ENCODE assay signal across 26 cellular contexts in the genomic region with DNA sequence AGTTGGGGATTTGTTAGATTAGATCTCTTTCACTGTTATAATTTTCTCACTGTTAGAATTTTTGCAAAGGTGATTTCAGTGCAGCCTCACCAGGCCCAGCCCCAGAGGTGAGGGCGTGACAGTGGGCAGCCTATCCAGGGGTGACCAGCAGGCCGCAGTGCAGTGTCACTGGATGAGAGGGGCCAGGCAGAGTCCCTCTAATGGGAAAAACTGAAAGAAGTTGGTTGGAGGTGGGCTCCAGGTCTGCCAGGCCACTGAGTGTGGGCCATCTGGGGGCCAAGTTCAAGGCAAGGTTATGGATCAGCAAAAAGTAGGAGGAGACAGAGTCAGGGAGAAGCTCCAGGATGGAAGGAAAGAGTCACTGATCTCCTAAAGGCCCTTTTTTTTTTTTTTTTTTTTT.
A peak's percentile ranks its signal among the peaks of the same experiment; 100 is the strongest.
DNase-seq lines count a peak whose midpoint lies in the region; ATAC-seq, FAIRE-seq and TF ChIP-seq lines count a peak whose summit lies in the region.
"Had no signal": no experiment of that assay in that cellular context is flagged by ENCODE, and none has a peak within 500 bp of the region (broad histone marks: within the 10 kb centered on the region; RNA-seq: fewer than 3 reads in every experiment).

No MANE protein-coding gene starts in this region.

- TF ChIP-seq EP300 in H1 (IDR thresholded peaks at IDR 0.05; ENCODE audit: borderline replicate concordance in 1 of 2, low read depth in 2 of 2, low read length in 2 of 2), result no peak

- ATAC-seq in HG03469 (IDR thresholded peaks at IDR 0.05; ENCODE audit: unreplicated experiment), result no peak
- ATAC-seq: activated CD8-positive, alpha-beta T cell treated with anti-CD3 and anti-CD28 coated beads for 36 hours had no signal

- H2BK15ac ChIP-seq in H9 (ENCODE audit: low read depth, low read length), result no peak overlapping the region
- H2BK15ac ChIP-seq in H1 (ENCODE audit: low read length), result no peak overlapping the region

- H3T11ph ChIP-seq in H9 (ENCODE audit: low read length), result no peak overlapping the region

- no peak overlapping the region for H3K18ac ChIP-seq in H9 (ENCODE audit: insufficient read length, low read depth, low read length)
- H3K18ac ChIP-seq in H1 (ENCODE audit: extremely low read depth, low read length), result no peak overlapping the region

- H3K79me1 ChIP-seq in H9 (ENCODE audit: insufficient read depth, low read depth, low read length, poor library complexity, severe bottlenecking) (no peaks in the 10 kb centered on the region), H1 (ENCODE audit: low read depth, low read length) (no peaks in the 10 kb centered on the region)

- TF ChIP-seq POLR2A in H1 (IDR thresholded peaks at IDR 0.05; ENCODE audit: control extremely low read depth in 1 of 2, low read depth in 2 of 2, low read length in 2 of 2), result no peak

- POLR2A ChIA-PET in H1 (lab: Charles Lee; ENCODE audit: partially characterized antibody), result no interaction called here

- H3K23me2 ChIP-seq in H9 (ENCODE audit: insufficient read length, low read depth, low read length, poor library complexity, severe bottlenecking) (no peaks in the 10 kb centered on the region), H1 (ENCODE audit: low read depth, low read length) (no peaks in the 10 kb centered on the region)

- H2BK20ac ChIP-seq in H9 (ENCODE audit: low read depth, low read length, poor library complexity, severe bottlenecking) (no peak overlapping the region), H1 (ENCODE audit: low read length) (no peak overlapping the region)

- H4K91ac ChIP-seq in H9 (ENCODE audit: insufficient read length, low read depth, low read length) (no peak overlapping the region), H1 (replicated peaks; ENCODE audit: insufficient read length, low read length) (no peak overlapping the region)

- intact Hi-C loops in Calu3 (cut with micrococcal nuclease; ENCODE audit: unreplicated experiment), result no loop called here

- H3K4me1 Mint-ChIP-seq in H9, result peaks cover 2 to 3% of the 10 kb centered on the region in 2 experiments; a peak in 3 of 4 replicates
- peaks cover 3% of the 10 kb centered on the region for H3K4me1 Mint-ChIP-seq in neural progenitor cell
- peaks cover 11% of the 10 kb centered on the region for H3K4me1 Mint-ChIP-seq in Calu3 (ENCODE audit: low read depth, unreplicated experiment)
- H3K4me1 Mint-ChIP-seq: activated B cell treated with CpG ODN at 0.5 μM for 24 hours, B cell had no signal

- peak overlapping the region in 2 of 3 experiments; percentile 77 to 82; a peak in 2 of 7 replicates for H3K27ac Mint-ChIP-seq in H9
- no peak overlapping the region for H3K27ac Mint-ChIP-seq in neural progenitor cell
- H3K27ac Mint-ChIP-seq in Calu3 (ENCODE audit: unreplicated experiment), result no peak overlapping the region
- H3K27ac Mint-ChIP-seq: activated B cell treated with CpG ODN at 0.5 μM for 24 hours; activated CD8-positive, alpha-beta T cell treated with anti-CD3 and anti-CD28 coated beads for 36 hours; activated T-cell treated with anti-CD3 and anti-CD28 coated beads, Interleukin-2, amount 50 U/mL, for 24 hours; B cell; nephron progenitor cell; T-helper 2 cell treated with Interferon-gamma antibody and Interleukin-4, amounts not matched to agents 5 μg/mL and 100 μg/mL, for 36 hours had no signal

- H4K5ac ChIP-seq in H9 (ENCODE audit: insufficient read length, low read depth, low read length) (no peak overlapping the region), H1 (ENCODE audit: insufficient read length, low read depth, low read length) (no peak overlapping the region)

- TF ChIP-seq RAD21 in H1 (IDR thresholded peaks at IDR 0.05 in 1 of 2, conservative IDR thresholded peaks at IDR 0.05 in 1 of 2; ENCODE audit: low read depth in 2 of 2, low read length in 2 of 2), result peak; percentile 75 to 82

- H3K14ac ChIP-seq in H9 (ENCODE audit: insufficient read depth, low read length) (no peak overlapping the region), H1 (ENCODE audit: insufficient read length) (no peak overlapping the region)

- H2AFZ ChIP-seq in H9 (ENCODE audit: low read length) (no peak overlapping the region), H1 (ENCODE audit: low read length) (no peak overlapping the region), neural progenitor cell (replicated peaks) (no peak overlapping the region)

- BruUV-seq in Calu3 (replicated peaks; lab: Mats Ljungman, UMichigan), result no TSS peak

- peak; percentile 13 for DNase-seq in NCI-H146 (lab: John Stamatoyannopoulos, UW)
- no peak for DNase-seq in NCI-H146 treated with DMSO at 0.1 percent for 48 hours (lab: John Stamatoyannopoulos, UW; ENCODE audit: unreplicated experiment)
- peak; percentile 59 for DNase-seq in H9
- peak in 1 of 2 experiments; percentile 54 for DNase-seq in H1 (ENCODE audit: low read depth in 1 of 2, low spot score in 2 of 2)
- peak; percentile 40 for DNase-seq in neural progenitor cell (ENCODE audit: low spot score)
- DNase-seq in NCI-H128 (lab: John Stamatoyannopoulos, UW; ENCODE audit: unreplicated experiment), result no peak
- no peak for DNase-seq in Calu3
- DNase-seq: 8988T; activated B cell treated with CpG ODN at 0.5 μM for 24 hours; activated CD8-positive, alpha-beta T cell treated with anti-CD3 and anti-CD28 coated beads for 36 hours; activated naive CD4-positive, alpha-beta T cell treated with Interleukin-2 at 50 U/mL for 16 hours; activated T-cell treated with anti-CD3 and anti-CD28 coated beads, Interleukin-2, amount 50 U/mL, for 24 hours; amniotic stem cell; dermis blood vessel endothelial cell; midbrain; NCI-H1105 treated with DMSO at 0.1 percent for 48 hours; NCI-H774; nephron progenitor cell; posterior cingulate gyrus; stimulated activated naive CD4-positive, alpha-beta T cell treated with Interleukin-2 at 50 U/mL for 16 hours had no signal

- H2BK12ac ChIP-seq in H9 (ENCODE audit: insufficient read length, low read depth, low read length) (no peak overlapping the region), H1 (ENCODE audit: low read depth, low read length) (no peak overlapping the region)

- H3K4me2 ChIP-seq in H9 (ENCODE audit: insufficient read depth, insufficient read length, low read length) (no peak overlapping the region), H1 (ENCODE audit: insufficient read depth in 1 of 2, low read depth in 2 of 2, low read length in 2 of 2) (no peak overlapping the region), neural progenitor cell (no peak overlapping the region)

- H3K36me3 ChIP-seq in H1 (ENCODE audit: control insufficient read depth in 2 of 4, insufficient read depth in 4 of 4, low read length in 3 of 4) (no peaks in the 10 kb centered on the region), neural progenitor cell (no peaks in the 10 kb centered on the region)
- H3K36me3 ChIP-seq: cardiac muscle cell, tibial nerve had no signal

- no peak overlapping the region for H2BK120ac ChIP-seq in H9 (ENCODE audit: low read depth, low read length, poor library complexity, severe bottlenecking)
- no peak overlapping the region for H2BK120ac ChIP-seq in H1 (replicated peaks; ENCODE audit: low read depth, low read length)

- no peaks in the 10 kb centered on the region for H3K9me3 ChIP-seq in H9 (ENCODE audit: control insufficient read depth, low read depth, low read length)
- no peaks in the 10 kb centered on the region for H3K9me3 ChIP-seq in H1 (ENCODE audit: insufficient read depth in 2 of 2, low read depth in 1 of 2, low read length in 1 of 2)
- no peaks in the 10 kb centered on the region for H3K9me3 ChIP-seq in neural progenitor cell (ENCODE audit: low read depth)

- H3K79me2 ChIP-seq in H9 (ENCODE audit: insufficient read depth, low read length) (no peaks in the 10 kb centered on the region), H1 (ENCODE audit: control insufficient read depth in 1 of 2, insufficient read depth in 2 of 2, low read length in 2 of 2) (no peaks in the 10 kb centered on the region), neural progenitor cell (ENCODE audit: low read depth) (no peaks in the 10 kb centered on the region)

- CTCF ChIA-PET in H1 (lab: Charles Lee; ENCODE audit: partially characterized antibody), result no interaction called here
- CTCF ChIA-PET in Calu3 (lab: Charles Lee), result interaction anchor here (0.7 kb wide), 1 partner anchor 118 kb away, joined by 4 read pairs; no protein-coding TSS in a partner anchor

- FAIRE-seq in H1 (lab: Jason Lieb, UNC), result no peak

- H3K4me3 ChIP-seq in H1 (ENCODE audit: extremely low read depth in 1 of 4, insufficient read depth in 2 of 4, low read depth in 3 of 4, low read length in 4 of 4) (no peak overlapping the region), neural progenitor cell (no peak overlapping the region)
- H3K4me3 ChIP-seq: cardiac muscle cell, tibial nerve had no signal

- no peak overlapping the region for H2AK5ac ChIP-seq in H9 (ENCODE audit: insufficient read length, low read length)
- H2AK5ac ChIP-seq in H1 (ENCODE audit: low read depth, low read length), result no peak overlapping the region

- H3K9ac ChIP-seq in H9 (ENCODE audit: extremely low read depth, insufficient read length, low read length) (no peak overlapping the region), H1 (replicated peaks in 1 of 4; ENCODE audit: extremely low read depth in 1 of 4, low read depth in 3 of 4, low read length in 3 of 4) (no peak overlapping the region), neural progenitor cell (no peak overlapping the region)

- no peaks in the 10 kb centered on the region for H3K36me3 Mint-ChIP-seq in H9 (ENCODE audit: insufficient read depth in 1 of 3, low read depth in 3 of 3)
- no peaks in the 10 kb centered on the region for H3K36me3 Mint-ChIP-seq in neural progenitor cell
- H3K36me3 Mint-ChIP-seq in Calu3 (ENCODE audit: insufficient read depth, unreplicated experiment), result no peaks in the 10 kb centered on the region

- H3K9me3 Mint-ChIP-seq in H9 (no peaks in the 10 kb centered on the region; a peak in 1 of 5 replicates), neural progenitor cell (peaks cover 7% of the 10 kb centered on the region), Calu3 (ENCODE audit: low read depth, unreplicated experiment) (no peaks in the 10 kb centered on the region)
- H3K9me3 Mint-ChIP-seq: activated B cell treated with CpG ODN at 0.5 μM for 24 hours; activated CD8-positive, alpha-beta T cell treated with anti-CD3 and anti-CD28 coated beads for 36 hours; activated T-cell treated with anti-CD3 and anti-CD28 coated beads, Interleukin-2, amount 50 U/mL, for 24 hours; nephron progenitor cell; T-helper 2 cell treated with Interferon-gamma antibody and Interleukin-4, amounts not matched to agents 5 μg/mL and 100 μg/mL, for 36 hours had no signal

- H4K20me1 ChIP-seq in H9 (ENCODE audit: control insufficient read depth, insufficient read depth, insufficient read length) (no peaks in the 10 kb centered on the region), H1 (replicated peaks in 1 of 2; ENCODE audit: control insufficient read depth in 1 of 2, insufficient read depth in 2 of 2, low read length in 2 of 2) (no peaks in the 10 kb centered on the region), neural progenitor cell (ENCODE audit: low read depth) (no peaks in the 10 kb centered on the region)

- H3K27me3 Mint-ChIP-seq in H9 (ENCODE audit: low read depth), result no peaks in the 10 kb centered on the region; the same call in 1 of the 2 replicates
- peaks cover 9% of the 10 kb centered on the region for H3K27me3 Mint-ChIP-seq in neural progenitor cell (ENCODE audit: insufficient read depth, low read depth)
- H3K27me3 Mint-ChIP-seq in Calu3 (ENCODE audit: unreplicated experiment), result no peaks in the 10 kb centered on the region
- H3K27me3 Mint-ChIP-seq: activated B cell treated with CpG ODN at 0.5 μM for 24 hours; activated T-cell treated with anti-CD3 and anti-CD28 coated beads, Interleukin-2, amount 50 U/mL, for 24 hours; B cell had no signal

- H3K23ac ChIP-seq in H9 (ENCODE audit: insufficient read length, low read depth, low read length) (no peak overlapping the region), H1 (ENCODE audit: insufficient read length) (no peak overlapping the region)

- TF ChIP-seq CTCF in H9 (conservative IDR thresholded peaks at IDR 0.05), result peak; percentile 57
- peak; percentile 63 to 72 (median 64) for TF ChIP-seq CTCF in H1 (IDR thresholded peaks at IDR 0.05; ENCODE audit: control extremely low read depth in 1 of 3, insufficient read depth in 1 of 3, low read depth in 1 of 3, low read length in 3 of 3)
- peak; percentile 48 for TF ChIP-seq CTCF in neural progenitor cell (IDR thresholded peaks at IDR 0.05)
- TF ChIP-seq CTCF in Calu3 (IDR thresholded peaks at IDR 0.05; ENCODE audit: unreplicated experiment), result no peak

- no peak overlapping the region for H3K27ac ChIP-seq in H9 (ENCODE audit: insufficient read length, low read depth, low read length)
- H3K27ac ChIP-seq in H1 (ENCODE audit: low read depth, low read length), result no peak overlapping the region
- no peak overlapping the region for H3K27ac ChIP-seq in neural progenitor cell
- H3K27ac ChIP-seq: cardiac muscle cell, epithelial cell of prostate, tibial nerve had no signal

- H3K56ac ChIP-seq in H9 (ENCODE audit: insufficient read length, low read depth, low read length) (no peak overlapping the region), H1 (replicated peaks; ENCODE audit: insufficient read length, low read depth, low read length) (no peak overlapping the region)

- no peaks in the 10 kb centered on the region for H3K4me1 ChIP-seq in H9 (ENCODE audit: insufficient read depth, low read length)
- no peaks in the 10 kb centered on the region for H3K4me1 ChIP-seq in H1 (replicated peaks in 1 of 4; ENCODE audit: control insufficient read depth in 3 of 4, insufficient read depth in 4 of 4, low read length in 3 of 4)
- H3K4me1 ChIP-seq in neural progenitor cell, result no peaks in the 10 kb centered on the region
- H3K4me1 ChIP-seq: tibial nerve had no signal

- WGBS in H9 (ENCODE audit: extremely low coverage, insufficient read length, low lambda C conversion rate), result no CpG with 5 or more reads among the region's 2 CpGs
- 68% methylated on average over 2 of the region's 2 CpGs; no CpG with 5 or more reads in 1 of the 2 experiments for WGBS in H1 (ENCODE audit: extremely low coverage in 1 of 2, insufficient coverage in 1 of 2, insufficient read length in 1 of 2, insufficient replicate concordance in 2 of 2, low coverage in 1 of 2, low lambda C conversion rate in 2 of 2, missing lambda C conversion rate in 1 of 2), 2 experiments

- H3K27me3 ChIP-seq in H9 (ENCODE audit: insufficient read depth, low read length), result no peaks in the 10 kb centered on the region
- H3K27me3 ChIP-seq in H1 (replicated peaks in 1 of 4; ENCODE audit: control insufficient read depth in 3 of 4, extremely low read depth in 1 of 4, insufficient read depth in 3 of 4, low read length in 3 of 4), result no peaks in the 10 kb centered on the region
- H3K27me3 ChIP-seq in neural progenitor cell, result no peaks in the 10 kb centered on the region
- H3K27me3 ChIP-seq: cardiac muscle cell, tibial nerve had no signal

- no peaks in the 10 kb centered on the region for H3F3A ChIP-seq in neural progenitor cell (ENCODE audit: low read depth)

- H3K4ac ChIP-seq in H9 (ENCODE audit: low read depth, low read length) (no peak overlapping the region), H1 (replicated peaks; ENCODE audit: insufficient read length, low read depth, low read length) (no peak overlapping the region)

- H3K4me3 Mint-ChIP-seq in H9 (no peak overlapping the region), neural progenitor cell (no peak overlapping the region), Calu3 (ENCODE audit: low read depth, unreplicated experiment) (no peak overlapping the region)
- H3K4me3 Mint-ChIP-seq: activated B cell treated with CpG ODN at 0.5 μM for 24 hours; activated CD8-positive, alpha-beta T cell treated with anti-CD3 and anti-CD28 coated beads for 36 hours; activated T-cell treated with anti-CD3 and anti-CD28 coated beads, Interleukin-2, amount 50 U/mL, for 24 hours; B cell; nephron progenitor cell; T-helper 2 cell treated with Interferon-gamma antibody and Interleukin-4, amounts not matched to agents 5 μg/mL and 100 μg/mL, for 36 hours had no signal

- H2BK5ac ChIP-seq in H9 (ENCODE audit: insufficient read length, low read length) (no peak overlapping the region), H1 (ENCODE audit: low read depth, low read length) (no peak overlapping the region)

- H4K8ac ChIP-seq in H9 (replicated peaks; ENCODE audit: insufficient read length, low read depth, low read length) (no peak overlapping the region), H1 (ENCODE audit: extremely low read depth, insufficient read depth, low read length) (no peak overlapping the region)

Comparison
In these comparisons a context has a peak if more than half of its experiments do, and no peak if none do; other contexts are left out.
1. DNase-seq: peak in NCI-H146 (single experiment), H9 (single experiment) and neural progenitor cell (single experiment); none in NCI-H146 treated with DMSO at 0.1 percent for 48 hours (single experiment), NCI-H128 (single experiment) and Calu3 (single experiment).
2. H3K27ac Mint-ChIP-seq: peak in H9 (2 of 3); none in neural progenitor cell (single experiment) and Calu3 (single experiment).